16 cellular contexts compared by ENCODE assay signal in the genomic region with DNA sequence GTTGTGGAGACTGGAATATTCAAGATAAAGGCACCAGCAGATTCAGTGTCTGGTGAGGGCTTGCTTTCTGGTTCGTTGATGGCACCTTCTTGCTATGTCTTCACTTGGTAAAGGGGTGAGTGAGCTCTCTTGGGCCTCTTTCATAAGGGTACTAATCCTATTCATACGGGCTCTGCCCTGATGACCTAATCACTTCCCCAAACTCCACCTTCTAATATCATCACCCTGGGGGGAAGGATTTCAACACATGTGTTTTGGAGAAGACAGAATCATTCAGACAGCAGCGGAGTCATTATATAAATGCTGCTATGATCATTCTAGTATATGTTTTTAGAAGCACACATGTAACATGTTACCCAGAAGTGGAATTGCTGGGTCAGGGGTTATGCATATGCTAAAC.
"Had no signal": no experiment of that assay in that cellular context is flagged by ENCODE, and none has a peak within 500 bp of the region (broad histone marks: within the 10 kb centered on the region; RNA-seq: fewer than 3 reads in every experiment).

No MANE protein-coding gene starts in this region.

- H3K27me3 ChIP-seq: heart left ventricle, spleen, testis, tibial nerve had no signal

- H3K36me3 ChIP-seq: heart left ventricle, spleen, tibial nerve had no signal

- H3K4me3 ChIP-seq: heart left ventricle, spleen, testis, tibial nerve had no signal

- DNase-seq: erythroblast; heart left ventricle; hypothalamus; kidney glomerular epithelial cell; mammary epithelial cell; naive thymus-derived CD4-positive, alpha-beta T cell; nephron progenitor cell; posterior cingulate gyrus; spleen; stimulated activated CD4-positive, alpha-beta T cell treated with anti-CD3 and anti-CD28 coated beads, Interleukin-15, amount 100 ng/mL, for 24 hours; stimulated activated CD4-positive, alpha-beta T cell treated with anti-CD3 and anti-CD28 coated beads, Interleukin-1b, Interleukin-23, amount 100 ng/mL, for 48 hours; stimulated activated CD4-positive, alpha-beta T cell treated with anti-CD3 and anti-CD28 coated beads, Interleukin-4, amount 100 ng/mL, for 24 hours; stimulated activated naive B cell treated with anti-CD40 and anti-IgM and Interleukin-4, amounts not matched to agents 10 μg/mL and 1 μg/mL and 100 μg/mL, for 72 hours; stimulated activated naive CD8-positive, alpha-beta T cell treated with anti-CD3 and anti-CD28 coated beads, Interleukin-15, amount 100 ng/mL, for 72 hours; testis had no signal

- H3K4me1 ChIP-seq: heart left ventricle, spleen, testis, tibial nerve had no signal

- H3K27ac ChIP-seq: heart left ventricle, spleen, testis, tibial nerve had no signal

- H3K9me3 ChIP-seq: testis, tibial nerve had no signal
